In the genomic region with DNA sequence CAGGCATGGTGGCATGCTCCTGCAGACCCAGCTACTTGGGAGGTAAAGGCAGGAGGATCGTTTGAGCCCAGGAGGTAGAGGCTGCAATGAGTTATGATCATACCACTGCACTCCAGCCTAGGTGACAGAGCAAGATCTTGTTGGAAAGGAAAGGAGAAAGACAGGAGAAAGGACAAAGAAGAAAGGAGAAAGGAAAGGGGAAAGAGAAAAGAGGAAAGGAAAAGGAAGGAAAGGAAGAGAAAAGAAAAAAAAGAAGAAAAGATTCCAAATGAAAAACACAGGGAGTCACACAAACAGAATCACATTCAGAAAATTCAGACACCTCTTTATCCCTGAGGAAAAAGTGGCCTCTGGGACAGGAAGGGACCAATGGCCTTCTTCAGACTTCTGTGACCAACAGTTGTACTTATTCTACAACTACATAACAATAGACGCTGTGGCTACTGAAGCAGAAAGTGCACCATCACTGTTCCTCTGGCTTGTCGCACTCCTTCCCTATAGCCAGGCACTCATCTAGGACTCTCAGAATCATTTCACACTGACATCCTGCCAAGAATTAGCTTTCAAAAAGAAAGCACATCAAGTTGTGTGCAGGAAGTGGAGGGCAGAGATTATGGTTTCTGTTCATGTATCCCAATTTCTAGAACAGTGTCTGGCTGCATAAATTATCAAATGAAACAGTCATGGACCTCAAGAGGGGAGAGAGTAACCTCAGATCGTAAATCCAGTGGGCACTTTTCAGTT, we compare ENCODE assay signal across 1 cellular context.
TF ChIP-seq lines count a peak whose summit lies in the region.

No MANE protein-coding gene starts in this region.

TF ChIP-seq in GM23338, 12 proteins besides CTCF, POLR2A, EP300 and RAD21 (continued from another document):
- TF ChIP-seq, protein P1, sequence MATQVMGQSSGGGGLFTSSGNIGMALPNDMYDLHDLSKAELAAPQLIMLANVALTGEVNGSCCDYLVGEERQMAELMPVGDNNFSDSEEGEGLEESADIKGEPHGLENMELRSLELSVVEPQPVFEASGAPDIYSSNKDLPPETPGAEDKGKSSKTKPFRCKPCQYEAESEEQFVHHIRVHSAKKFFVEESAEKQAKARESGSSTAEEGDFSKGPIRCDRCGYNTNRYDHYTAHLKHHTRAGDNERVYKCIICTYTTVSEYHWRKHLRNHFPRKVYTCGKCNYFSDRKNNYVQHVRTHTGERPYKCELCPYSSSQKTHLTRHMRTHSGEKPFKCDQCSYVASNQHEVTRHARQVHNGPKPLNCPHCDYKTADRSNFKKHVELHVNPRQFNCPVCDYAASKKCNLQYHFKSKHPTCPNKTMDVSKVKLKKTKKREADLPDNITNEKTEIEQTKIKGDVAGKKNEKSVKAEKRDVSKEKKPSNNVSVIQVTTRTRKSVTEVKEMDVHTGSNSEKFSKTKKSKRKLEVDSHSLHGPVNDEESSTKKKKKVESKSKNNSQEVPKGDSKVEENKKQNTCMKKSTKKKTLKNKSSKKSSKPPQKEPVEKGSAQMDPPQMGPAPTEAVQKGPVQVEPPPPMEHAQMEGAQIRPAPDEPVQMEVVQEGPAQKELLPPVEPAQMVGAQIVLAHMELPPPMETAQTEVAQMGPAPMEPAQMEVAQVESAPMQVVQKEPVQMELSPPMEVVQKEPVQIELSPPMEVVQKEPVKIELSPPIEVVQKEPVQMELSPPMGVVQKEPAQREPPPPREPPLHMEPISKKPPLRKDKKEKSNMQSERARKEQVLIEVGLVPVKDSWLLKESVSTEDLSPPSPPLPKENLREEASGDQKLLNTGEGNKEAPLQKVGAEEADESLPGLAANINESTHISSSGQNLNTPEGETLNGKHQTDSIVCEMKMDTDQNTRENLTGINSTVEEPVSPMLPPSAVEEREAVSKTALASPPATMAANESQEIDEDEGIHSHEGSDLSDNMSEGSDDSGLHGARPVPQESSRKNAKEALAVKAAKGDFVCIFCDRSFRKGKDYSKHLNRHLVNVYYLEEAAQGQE (IDR thresholded peaks at IDR 0.05; ENCODE audit: unreplicated experiment), result no peak
- TF ChIP-seq EZH2phosphoT487 (IDR thresholded peaks at IDR 0.05; ENCODE audit: unreplicated experiment) (no peak), JUNB (IDR thresholded peaks at IDR 0.05; ENCODE audit: unreplicated experiment) (no peak), ZNF114 (CRISPR knock-in tag; IDR thresholded peaks at IDR 0.05) (no peak)
- TF ChIP-seq, protein P2, sequence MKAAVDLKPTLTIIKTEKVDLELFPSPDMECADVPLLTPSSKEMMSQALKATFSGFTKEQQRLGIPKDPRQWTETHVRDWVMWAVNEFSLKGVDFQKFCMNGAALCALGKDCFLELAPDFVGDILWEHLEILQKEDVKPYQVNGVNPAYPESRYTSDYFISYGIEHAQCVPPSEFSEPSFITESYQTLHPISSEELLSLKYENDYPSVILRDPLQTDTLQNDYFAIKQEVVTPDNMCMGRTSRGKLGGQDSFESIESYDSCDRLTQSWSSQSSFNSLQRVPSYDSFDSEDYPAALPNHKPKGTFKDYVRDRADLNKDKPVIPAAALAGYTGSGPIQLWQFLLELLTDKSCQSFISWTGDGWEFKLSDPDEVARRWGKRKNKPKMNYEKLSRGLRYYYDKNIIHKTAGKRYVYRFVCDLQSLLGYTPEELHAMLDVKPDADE (IDR thresholded peaks at IDR 0.05), result no peak
